1 cellular context compared by ENCODE assay signal in the genomic region with DNA sequence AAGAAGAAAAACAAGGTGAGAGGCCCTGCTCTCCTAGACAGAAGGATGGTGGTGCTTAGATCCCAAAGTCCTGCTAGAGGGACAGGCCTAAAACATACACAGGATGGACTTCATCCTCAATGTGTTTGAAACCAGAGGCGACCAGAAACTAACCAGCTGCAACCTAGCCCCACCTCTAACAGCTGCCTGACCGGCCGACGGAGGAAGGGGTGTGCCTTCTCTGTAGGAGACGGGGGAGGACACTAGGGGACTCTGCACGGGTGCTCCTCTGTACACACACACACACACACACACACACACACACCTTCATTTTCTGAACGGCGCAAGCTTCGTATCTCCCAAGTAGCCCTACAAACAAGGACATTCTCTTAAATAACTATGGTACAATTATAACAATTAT.
TF ChIP-seq lines count a peak whose summit lies in the region.

No MANE protein-coding gene starts in this region.

TF ChIP-seq in K562, 482 proteins besides CTCF, POLR2A, EP300 and RAD21 (continued from another document):
- TF ChIP-seq, protein P1, sequence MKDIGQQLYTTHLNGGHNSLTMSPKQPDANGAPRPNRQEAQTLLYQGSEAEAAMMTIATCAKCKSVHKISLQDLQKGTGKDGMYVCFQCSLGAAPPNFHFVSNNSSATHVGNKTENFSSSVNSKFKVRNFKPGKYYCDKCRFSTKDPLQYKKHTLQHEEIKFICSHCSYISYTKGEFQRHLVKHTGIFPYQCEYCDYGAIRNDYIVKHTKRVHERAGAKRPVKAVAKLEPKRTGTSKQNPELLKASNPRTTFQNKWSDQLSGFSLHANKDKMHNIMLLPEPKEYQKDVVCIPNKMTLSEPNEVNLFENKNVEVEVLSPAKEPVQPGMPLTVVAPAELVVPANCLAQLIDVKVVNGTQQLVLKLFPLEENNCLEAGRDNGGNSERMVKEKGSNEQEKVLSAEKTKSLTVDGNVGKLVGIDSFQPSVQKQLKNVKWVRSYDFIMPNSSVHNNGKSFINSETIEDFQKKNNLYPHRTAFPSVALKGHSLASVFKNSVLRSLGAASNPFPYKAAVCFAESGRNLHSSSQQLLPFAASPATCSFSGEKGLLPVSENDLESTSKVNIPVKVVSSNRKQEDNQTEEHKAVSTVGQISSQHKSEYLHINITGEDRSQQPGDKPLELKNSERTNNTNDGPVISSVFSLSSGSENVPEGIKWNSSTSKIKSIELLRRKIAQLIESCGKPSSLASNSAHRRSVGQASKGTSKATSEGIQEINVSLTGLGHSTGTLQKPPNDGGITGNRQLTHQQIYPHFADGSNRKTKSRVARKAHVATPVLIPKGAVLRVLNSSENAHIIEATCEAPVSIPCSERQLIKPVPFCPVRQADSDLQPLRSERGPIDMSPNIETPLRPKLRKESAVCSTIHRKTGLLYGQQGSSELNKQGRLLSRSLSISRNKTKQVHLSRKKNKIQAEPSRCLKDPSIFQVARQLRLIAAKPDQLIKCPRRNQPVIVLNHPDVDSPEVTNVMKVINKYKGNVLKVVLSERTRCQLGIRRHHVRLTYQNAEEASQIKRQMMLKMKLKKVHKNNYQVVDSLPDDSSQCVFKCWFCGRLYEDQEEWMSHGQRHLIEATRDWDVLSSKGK (CRISPR knock-in tag; IDR thresholded peaks at IDR 0.05), result no peak
- TF ChIP-seq KLF13 (tag; IDR thresholded peaks at IDR 0.05; ENCODE audit: borderline replicate concordance, low read depth), result no peak
- TF ChIP-seq PRMT5 (CRISPR knock-in tag; IDR thresholded peaks at IDR 0.05), result no peak
- TF ChIP-seq CTBP1 (IDR thresholded peaks at IDR 0.05; ENCODE audit: borderline replicate concordance), result no peak
